In the genomic region with DNA sequence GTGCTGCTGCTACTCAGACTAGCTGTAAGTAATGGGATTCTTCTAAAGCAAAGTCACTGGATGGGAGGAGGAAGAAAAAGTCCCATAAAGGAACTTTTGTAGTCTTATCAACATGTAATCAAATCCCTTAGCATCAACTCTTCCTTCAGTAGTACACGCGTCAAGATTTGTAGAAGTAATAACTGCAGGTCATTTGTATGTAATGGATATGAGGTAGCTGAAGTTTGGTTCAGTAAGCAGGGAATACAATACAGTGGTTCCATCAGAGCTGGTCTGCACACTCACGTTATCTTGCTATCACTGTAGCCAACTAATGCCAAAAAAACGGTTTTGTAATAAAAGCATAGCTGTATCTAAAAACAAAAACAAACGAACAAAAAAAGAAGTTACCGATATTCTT, we compare ENCODE assay signal across 2 cellular contexts.
TF ChIP-seq lines count a peak whose summit lies in the region.

No MANE protein-coding gene starts in this region.

TF ChIP-seq in HEK293, 187 proteins besides CTCF, POLR2A, EP300 and RAD21:
- no peak for TF ChIP-seq GLIS1 (tag by site-specific recombination; IDR thresholded peaks at IDR 0.05)
- TF ChIP-seq ZNF433 (tag by site-specific recombination; IDR thresholded peaks at IDR 0.05; ENCODE audit: low read depth) = no peak
- TF ChIP-seq KLF1 (tag by site-specific recombination; IDR thresholded peaks at IDR 0.05) = no peak
- no peak for TF ChIP-seq ZBTB48 (tag by site-specific recombination; IDR thresholded peaks at IDR 0.05)
- TF ChIP-seq ZBTB1 (tag by site-specific recombination; IDR thresholded peaks at IDR 0.05) = no peak
- TF ChIP-seq FEZF1 (tag by site-specific recombination; IDR thresholded peaks at IDR 0.05) = 0 out of 2 replicates have a peak, but pooled peaks have one; percentile 29
- no peak for TF ChIP-seq ZNF266 (tag by site-specific recombination; IDR thresholded peaks at IDR 0.05; ENCODE audit: low read depth)
- TF ChIP-seq GFI1B (tag by site-specific recombination; IDR thresholded peaks at IDR 0.05) = no peak
- TF ChIP-seq ZNF248 (tag by site-specific recombination; IDR thresholded peaks at IDR 0.05) = no peak
- no peak for TF ChIP-seq ZBTB44 (tag by site-specific recombination; IDR thresholded peaks at IDR 0.05)
- TF ChIP-seq ZNF843 (tag by site-specific recombination; IDR thresholded peaks at IDR 0.05) = 0 out of 2 replicates have a peak, but pooled peaks have one; percentile 26
- no peak for TF ChIP-seq AEBP2 (tag by site-specific recombination; IDR thresholded peaks at IDR 0.05; ENCODE audit: borderline replicate concordance)
- no peak for TF ChIP-seq ZNF148 (tag by site-specific recombination; IDR thresholded peaks at IDR 0.05; ENCODE audit: borderline replicate concordance)
- no peak for TF ChIP-seq ATF2 (tag by site-specific recombination; IDR thresholded peaks at IDR 0.05; ENCODE audit: low read depth)
- TF ChIP-seq OSR2 (tag by site-specific recombination; IDR thresholded peaks at IDR 0.05) = peak; percentile 60; the same call in 1 of the 2 replicates
- TF ChIP-seq ZNF214 (tag by site-specific recombination; IDR thresholded peaks at IDR 0.05; ENCODE audit: borderline replicate concordance) = no peak
- TF ChIP-seq ZNF658 (tag by site-specific recombination; IDR thresholded peaks at IDR 0.05) = no peak

TF ChIP-seq in K562, 482 proteins besides CTCF, POLR2A, EP300 and RAD21:
- TF ChIP-seq FUS (optimal IDR thresholded peaks at IDR 0.05; ENCODE audit: low read depth, low read length) = no peak
- no peak for TF ChIP-seq MEF2D (tag; conservative IDR thresholded peaks at IDR 0.05; ENCODE audit: low read depth)
- TF ChIP-seq HNRNPL (IDR thresholded peaks at IDR 0.05; ENCODE audit: low read depth, low read length) = no peak
